Comparison of ENCODE assay signal across 11 cellular contexts in the genomic region with DNA sequence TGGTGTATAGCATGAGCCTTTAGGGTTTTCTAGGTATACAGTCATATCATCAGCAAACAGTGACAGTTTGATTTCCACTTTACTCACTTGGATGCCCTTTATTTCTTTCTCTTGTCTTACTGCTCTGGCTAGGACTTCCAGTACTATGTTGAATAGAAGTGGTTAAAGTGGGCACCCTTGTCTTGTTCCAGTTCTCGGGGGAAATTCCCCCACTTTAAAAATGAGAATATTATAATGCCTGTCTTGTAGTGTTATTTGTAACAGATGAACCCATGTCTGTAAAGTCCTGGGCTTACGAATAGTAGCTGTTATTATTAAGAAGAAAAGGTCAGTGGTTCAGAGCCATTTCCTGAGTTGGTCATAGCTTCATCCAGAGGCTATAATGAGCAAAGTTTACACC.
A peak's percentile ranks its signal among the peaks of the same experiment; 100 is the strongest.
DNase-seq lines count a peak whose midpoint lies in the region; ATAC-seq and TF ChIP-seq lines count a peak whose summit lies in the region.
"Had no signal": no experiment of that assay in that cellular context is flagged by ENCODE, and none has a peak within 500 bp of the region (broad histone marks: within the 10 kb centered on the region; RNA-seq: fewer than 3 reads in every experiment).

No MANE protein-coding gene starts in this region.

- CTCF ChIA-PET in activated B cell treated with CpG ODN at 0.5 μM for 24 hours (lab: Charles Lee): interaction anchor here (1.5 to 1.7 kb wide), 2 partner anchors 9 to 17 kb away, joined by 3 to 9 read pairs; no protein-coding TSS in a partner anchor

- peak overlapping the region; percentile 48 for H3K4me3 Mint-ChIP-seq in activated CD4-positive, alpha-beta T cell treated with anti-CD3 and anti-CD28 coated beads, Interleukin-2, amount 10 ng/mL, durations not matched to agents 24 days and 14 days
- H3K4me3 Mint-ChIP-seq in activated B cell treated with CpG ODN at 0.5 μM for 24 hours: no peak overlapping the region
- no peak overlapping the region for H3K4me3 Mint-ChIP-seq in osteocyte (ENCODE audit: unreplicated experiment)
- H3K4me3 Mint-ChIP-seq: type B pancreatic cell had no signal

- peak; percentile 79 for ATAC-seq in GM21717 (IDR thresholded peaks at IDR 0.05; ENCODE audit: unreplicated experiment)
- ATAC-seq in activated B cell treated with CpG ODN at 0.5 μM for 24 hours (ENCODE audit: low read depth): peak; percentile 21
- ATAC-seq in left lung: no peak

- peak overlapping the region; percentile 91 for H3K27ac Mint-ChIP-seq in activated CD4-positive, alpha-beta T cell treated with anti-CD3 and anti-CD28 coated beads, Interleukin-2, amount 10 ng/mL, durations not matched to agents 24 days and 14 days
- H3K27ac Mint-ChIP-seq in activated B cell treated with CpG ODN at 0.5 μM for 24 hours (peak overlapping the region; percentile 66), osteocyte (ENCODE audit: unreplicated experiment) (peak overlapping the region; percentile 52)
- H3K27ac Mint-ChIP-seq: type B pancreatic cell had no signal

- no peaks in the 10 kb centered on the region for H3K27me3 ChIP-seq in left lung

- intact Hi-C loops in activated CD4-positive, alpha-beta T cell treated with anti-CD3 and anti-CD28 coated beads, Interleukin-2, amount 10 ng/mL, durations not matched to agents 24 days and 14 days (cut with micrococcal nuclease): loop anchor here (1.0 to 5.0 kb wide), 5 partner anchors 22 to 380 kb away; partner anchors contain the start of gene THG1L
- intact Hi-C loops in activated B cell treated with CpG ODN at 0.5 μM for 24 hours (cut with micrococcal nuclease) (no loop called here), left lung (cut with DNase I) (no loop called here)

- no peak for DNase-seq in activated CD4-positive, alpha-beta T cell treated with anti-CD3 and anti-CD28 coated beads, Interleukin-2, amount 10 ng/mL, durations not matched to agents 24 days and 14 days
- DNase-seq in activated CD4-positive, alpha-beta T cell treated with anti-CD3 and anti-CD28 coated beads for 4 hours: no peak
- DNase-seq in activated B cell treated with CpG ODN at 0.5 μM for 24 hours: no peak
- no peak for DNase-seq in osteocyte (ENCODE audit: extremely low spot score, unreplicated experiment)
- no peak for DNase-seq in left lung
- DNase-seq in NCI-H2171 treated with DMSO at 0.1 percent for 48 hours (lab: John Stamatoyannopoulos, UW): no peak
- no peak for DNase-seq in NOMO-1 treated with dmso at 0.1 percent for 144 hours (lab: John Stamatoyannopoulos, UW; ENCODE audit: unreplicated experiment)
- DNase-seq: activated naive CD4-positive, alpha-beta T cell treated with anti-CD3 and anti-CD28 coated beads, Interleukin-2, amount 50 U/mL, for 16 hours; EL had no signal

- peaks cover 3% of the 10 kb centered on the region for H3K9me3 Mint-ChIP-seq in activated CD4-positive, alpha-beta T cell treated with anti-CD3 and anti-CD28 coated beads, Interleukin-2, amount 10 ng/mL, durations not matched to agents 24 days and 14 days
- no peaks in the 10 kb centered on the region for H3K9me3 Mint-ChIP-seq in activated B cell treated with CpG ODN at 0.5 μM for 24 hours
- peaks cover 11% of the 10 kb centered on the region for H3K9me3 Mint-ChIP-seq in osteocyte (ENCODE audit: unreplicated experiment)
- H3K9me3 Mint-ChIP-seq: type B pancreatic cell had no signal

- H3K27me3 Mint-ChIP-seq in activated CD4-positive, alpha-beta T cell treated with anti-CD3 and anti-CD28 coated beads, Interleukin-2, amount 10 ng/mL, durations not matched to agents 24 days and 14 days: no peaks in the 10 kb centered on the region
- H3K27me3 Mint-ChIP-seq in activated B cell treated with CpG ODN at 0.5 μM for 24 hours: no peaks in the 10 kb centered on the region
- H3K27me3 Mint-ChIP-seq in osteocyte (ENCODE audit: unreplicated experiment): no peaks in the 10 kb centered on the region
- H3K27me3 Mint-ChIP-seq: type B pancreatic cell had no signal

- H3K4me3 ChIP-seq in left lung: no peak overlapping the region

- H3K4me1 ChIP-seq in left lung: no peaks in the 10 kb centered on the region

- peaks cover 41% of the 10 kb centered on the region for H3K4me1 Mint-ChIP-seq in activated CD4-positive, alpha-beta T cell treated with anti-CD3 and anti-CD28 coated beads, Interleukin-2, amount 10 ng/mL, durations not matched to agents 24 days and 14 days
- peaks cover 16% of the 10 kb centered on the region for H3K4me1 Mint-ChIP-seq in activated B cell treated with CpG ODN at 0.5 μM for 24 hours
- H3K4me1 Mint-ChIP-seq in osteocyte (ENCODE audit: unreplicated experiment): peaks cover 31% of the 10 kb centered on the region

- TF ChIP-seq CTCF in activated B cell treated with CpG ODN at 0.5 μM for 24 hours (IDR thresholded peaks at IDR 0.05): no peak
- no peak for TF ChIP-seq CTCF in osteocyte (IDR thresholded peaks at IDR 0.05)
- no peak for TF ChIP-seq CTCF in left lung (IDR thresholded peaks at IDR 0.05)

- H3K27ac ChIP-seq in left lung: no peak overlapping the region

- POLR2A ChIA-PET in activated B cell treated with CpG ODN at 0.5 μM for 24 hours (lab: Charles Lee): no interaction called here

- H3K9me3 ChIP-seq in left lung: no peaks in the 10 kb centered on the region

- H3K36me3 Mint-ChIP-seq in activated CD4-positive, alpha-beta T cell treated with anti-CD3 and anti-CD28 coated beads, Interleukin-2, amount 10 ng/mL, durations not matched to agents 24 days and 14 days (ENCODE audit: low read depth): peaks cover 71% of the 10 kb centered on the region
- H3K36me3 Mint-ChIP-seq in activated B cell treated with CpG ODN at 0.5 μM for 24 hours (ENCODE audit: low read depth) (peaks cover 90% of the 10 kb centered on the region), osteocyte (ENCODE audit: unreplicated experiment) (peaks cover 11% of the 10 kb centered on the region)

- H3K36me3 ChIP-seq in left lung: peaks cover 0 to 40% of the 10 kb centered on the region in 2 donors
